ENCODE assay signal across 21 cellular contexts in genomic region chr15:93894438-93894837, GRCh38.
"Had no signal": no experiment of that assay in that cellular context is flagged by ENCODE, and none has a peak within 500 bp of the region (broad histone marks: within the 10 kb centered on the region; RNA-seq: fewer than 3 reads in every experiment).

No MANE protein-coding gene starts in this region.

- H3K4me1 ChIP-seq: parathyroid adenoma, prostate gland, right lobe of liver, tibial artery, upper lobe of left lung, vagina had no signal

- H3K4me3 ChIP-seq: esophagus squamous epithelium, hepatocyte, prostate gland, right lobe of liver, tibial artery, upper lobe of left lung, vagina had no signal

- H3K27me3 ChIP-seq: esophagus squamous epithelium, hepatocyte, right lobe of liver, tibial artery, upper lobe of left lung, vagina had no signal

- ATAC-seq: effector memory CD8-positive, alpha-beta T cell; left cardiac atrium; left ventricle myocardium superior; right lobe of liver; stimulated activated effector memory CD8-positive, alpha-beta T cell treated with anti-CD3 and anti-CD28 coated beads, Interleukin-12 subunit alpha, Interleukin-12 subunit beta, amount 100 ng/mL, for 72 hours; stimulated activated naive CD8-positive, alpha-beta T cell treated with anti-CD3 and anti-CD28 coated beads, Interleukin-15, Interleukin-2, amounts not matched to agents 100 U/mL and 50 U/mL, for 24 hours had no signal

- H3K9me3 ChIP-seq: esophagus squamous epithelium, prostate gland, right lobe of liver, tibial artery, upper lobe of left lung, vagina had no signal

- H3K36me3 ChIP-seq: esophagus squamous epithelium, prostate gland, right lobe of liver, tibial artery, upper lobe of left lung, vagina had no signal

- DNase-seq: effector memory CD8-positive, alpha-beta T cell; esophagus squamous epithelium; foreskin fibroblast; kidney; left cardiac atrium; left ventricle myocardium superior; mesendoderm; naive B cell; retina; right lobe of liver; stimulated activated CD4-positive, alpha-beta T cell treated with anti-CD3 and anti-CD28 coated beads, Interleukin-4, amount 100 ng/mL, for 1 hour; stimulated activated CD8-positive, alpha-beta memory T cell treated with anti-CD3 and anti-CD28 coated beads, Interleukin-4, amount 100 ng/mL, for 48 hours; stimulated activated naive CD8-positive, alpha-beta T cell treated with anti-CD3 and anti-CD28 coated beads, Interleukin-15, Interleukin-2, amounts not matched to agents 100 U/mL and 50 U/mL, for 24 hours; tibial artery; upper lobe of left lung had no signal

- H3K27ac ChIP-seq: epithelial cell of prostate, esophagus squamous epithelium, hepatocyte, parathyroid adenoma, prostate gland, right lobe of liver, tibial artery, upper lobe of left lung, vagina had no signal
